ENCODE assay signal across 1 cellular context in genomic region chr12:10362325-10362724, GRCh38.
TF ChIP-seq lines count a peak whose summit lies in the region.

No MANE protein-coding gene starts in this region.

TF ChIP-seq in GM23338, 12 proteins besides CTCF, POLR2A, EP300 and RAD21 (continued from another document):
- TF ChIP-seq ETS1 (IDR thresholded peaks at IDR 0.05) (no peak), POLR2AphosphoS5 (IDR thresholded peaks at IDR 0.05; ENCODE audit: low read depth) (no peak)
